In genomic region chr12:112285600-112286401, GRCh38 we compare ENCODE assay signal across 1 cellular context.
TF ChIP-seq lines count a peak whose summit lies in the region.

No MANE protein-coding gene starts in this region.

TF ChIP-seq in HepG2, 621 proteins besides CTCF, POLR2A, EP300 and RAD21 (continued from another document and continues in another):
- TF ChIP-seq AKNA (CRISPR knock-in tag; IDR thresholded peaks at IDR 0.05; ENCODE audit: borderline replicate concordance) (no peak), NR2F2 (IDR thresholded peaks at IDR 0.05; ENCODE audit: borderline replicate concordance, low read depth) (peak; percentile 70; the same call in 1 of the 2 replicates), ZNF747 (CRISPR knock-in tag; IDR thresholded peaks at IDR 0.05; ENCODE audit: borderline replicate concordance) (no peak), MIER3 (CRISPR knock-in tag; IDR thresholded peaks at IDR 0.05; ENCODE audit: borderline replicate concordance) (no peak), ZNF556 (CRISPR knock-in tag; IDR thresholded peaks at IDR 0.05; ENCODE audit: borderline replicate concordance) (no peak), ATF7 (IDR thresholded peaks at IDR 0.05) (peak; percentile 51; the same call in 1 of the 2 replicates), ATF7 (CRISPR knock-in tag; IDR thresholded peaks at IDR 0.05) (no peak), ZNF24 (IDR thresholded peaks at IDR 0.05) (no peak), SOX6 (IDR thresholded peaks at IDR 0.05) (no peak), SOX6 (CRISPR knock-in tag; IDR thresholded peaks at IDR 0.05) (peak; percentile 98), ETS1 (CRISPR knock-in tag; IDR thresholded peaks at IDR 0.05) (no peak), TERF1 (CRISPR knock-in tag; IDR thresholded peaks at IDR 0.05) (no peak), ZNF546 (CRISPR knock-in tag; conservative IDR thresholded peaks at IDR 0.05) (no peak), HOXA5 (CRISPR knock-in tag; IDR thresholded peaks at IDR 0.05) (peak; percentile 63; the same call in 1 of the 2 replicates), HOXD1 (CRISPR knock-in tag; IDR thresholded peaks at IDR 0.05) (0 out of 2 replicates have a peak, but pooled peaks have one; percentile 58), PAF1 (CRISPR knock-in tag; IDR thresholded peaks at IDR 0.05) (no peak), ZNF816 (CRISPR knock-in tag; IDR thresholded peaks at IDR 0.05; ENCODE audit: borderline replicate concordance) (no peak), TCF7 (IDR thresholded peaks at IDR 0.05; ENCODE audit: low read depth) (peak; percentile 95), TAF1 (CRISPR knock-in tag; IDR thresholded peaks at IDR 0.05) (no peak), ZNF512 (CRISPR knock-in tag; IDR thresholded peaks at IDR 0.05) (no peak), PAXIP1 (CRISPR knock-in tag; conservative IDR thresholded peaks at IDR 0.05) (peak; percentile 76), TMF1 (CRISPR knock-in tag; IDR thresholded peaks at IDR 0.05; ENCODE audit: low read depth) (no peak), MIER2 (CRISPR knock-in tag; IDR thresholded peaks at IDR 0.05) (0 out of 2 replicates have a peak, but pooled peaks have one; percentile 28), ZEB1 (IDR thresholded peaks at IDR 0.05; ENCODE audit: insufficient replicate concordance, low read depth) (no peak), GATAD1 (CRISPR knock-in tag; IDR thresholded peaks at IDR 0.05) (0 out of 2 replicates have a peak, but pooled peaks have one; percentile 26), TEAD3 (CRISPR knock-in tag; optimal IDR thresholded peaks at IDR 0.05; ENCODE audit: borderline replicate concordance) (no peak), ZNF337 (CRISPR knock-in tag; IDR thresholded peaks at IDR 0.05; ENCODE audit: borderline replicate concordance, low read depth) (no peak), ZNF703 (CRISPR knock-in tag; IDR thresholded peaks at IDR 0.05; ENCODE audit: borderline replicate concordance) (peak; percentile 56; the same call in 1 of the 2 replicates), SP5 (CRISPR knock-in tag; IDR thresholded peaks at IDR 0.05; ENCODE audit: borderline replicate concordance, low read depth) (peak; percentile 62; the same call in 1 of the 2 replicates), DNMT3B (CRISPR knock-in tag; conservative IDR thresholded peaks at IDR 0.05) (0 out of 2 replicates have a peak, but pooled peaks have one; percentile 46), REXO4 (CRISPR knock-in tag; IDR thresholded peaks at IDR 0.05; ENCODE audit: borderline replicate concordance) (no peak), FIP1L1 (IDR thresholded peaks at IDR 0.05; ENCODE audit: borderline replicate concordance, insufficient read depth, low read depth, low read length) (no peak), RCOR2 (CRISPR knock-in tag; IDR thresholded peaks at IDR 0.05) (peak; percentile 93), MZF1 (CRISPR knock-in tag; IDR thresholded peaks at IDR 0.05; ENCODE audit: borderline replicate concordance) (no peak), ZBTB1 (CRISPR knock-in tag; IDR thresholded peaks at IDR 0.05; ENCODE audit: borderline replicate concordance) (no peak), NFYB (CRISPR knock-in tag; IDR thresholded peaks at IDR 0.05) (no peak), SALL1 (CRISPR knock-in tag; IDR thresholded peaks at IDR 0.05) (no peak; the same call in 1 of the 2 replicates), ARID3A (IDR thresholded peaks at IDR 0.05; ENCODE audit: low read depth, low read length) (peak; percentile 97), NONO (IDR thresholded peaks at IDR 0.05) (no peak), NONO (CRISPR knock-in tag; conservative IDR thresholded peaks at IDR 0.05) (0 out of 2 replicates have a peak, but pooled peaks have one; percentile 37), FOXO1 (CRISPR knock-in tag; IDR thresholded peaks at IDR 0.05) (0 out of 2 replicates have a peak, but pooled peaks have one; percentile 17), JUN (CRISPR knock-in tag; IDR thresholded peaks at IDR 0.05) (no peak), NFKBIZ (CRISPR knock-in tag; IDR thresholded peaks at IDR 0.05) (0 out of 2 replicates have a peak, but pooled peaks have one; percentile 51), NBN (conservative IDR thresholded peaks at IDR 0.05) (0 out of 2 replicates have a peak, but pooled peaks have one; percentile 26), ZKSCAN8 (CRISPR knock-in tag; IDR thresholded peaks at IDR 0.05; ENCODE audit: borderline replicate concordance) (peak; percentile 63; the same call in 1 of the 2 replicates), ZNF674 (CRISPR knock-in tag; IDR thresholded peaks at IDR 0.05; ENCODE audit: low read depth) (no peak), ETV5 (CRISPR knock-in tag; IDR thresholded peaks at IDR 0.05; ENCODE audit: borderline replicate concordance) (no peak), ZNF251 (CRISPR knock-in tag; IDR thresholded peaks at IDR 0.05) (no peak)
- TF ChIP-seq, protein P1, sequence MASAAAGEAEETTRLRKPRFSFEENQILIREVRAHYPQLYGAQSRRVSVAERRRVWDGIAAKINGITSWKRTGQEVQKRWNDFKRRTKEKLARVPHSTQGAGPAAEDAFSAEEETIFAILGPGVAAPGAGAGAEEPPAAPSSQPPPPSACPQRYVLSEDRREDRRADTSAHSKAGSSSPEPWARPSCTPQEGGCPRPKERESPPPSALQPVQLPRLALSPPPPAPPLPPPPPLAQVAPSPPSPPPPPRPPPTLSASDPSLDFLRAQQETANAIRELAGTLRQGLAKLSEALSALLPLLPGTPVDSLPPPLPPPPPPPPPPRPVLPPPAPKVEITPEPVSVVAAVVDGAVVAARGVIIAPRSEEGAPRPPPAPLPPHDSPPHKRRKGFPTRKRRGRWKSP (CRISPR knock-in tag; IDR thresholded peaks at IDR 0.05), result peak; percentile 23; the same call in 1 of the 2 replicates
- TF ChIP-seq, protein P2, sequence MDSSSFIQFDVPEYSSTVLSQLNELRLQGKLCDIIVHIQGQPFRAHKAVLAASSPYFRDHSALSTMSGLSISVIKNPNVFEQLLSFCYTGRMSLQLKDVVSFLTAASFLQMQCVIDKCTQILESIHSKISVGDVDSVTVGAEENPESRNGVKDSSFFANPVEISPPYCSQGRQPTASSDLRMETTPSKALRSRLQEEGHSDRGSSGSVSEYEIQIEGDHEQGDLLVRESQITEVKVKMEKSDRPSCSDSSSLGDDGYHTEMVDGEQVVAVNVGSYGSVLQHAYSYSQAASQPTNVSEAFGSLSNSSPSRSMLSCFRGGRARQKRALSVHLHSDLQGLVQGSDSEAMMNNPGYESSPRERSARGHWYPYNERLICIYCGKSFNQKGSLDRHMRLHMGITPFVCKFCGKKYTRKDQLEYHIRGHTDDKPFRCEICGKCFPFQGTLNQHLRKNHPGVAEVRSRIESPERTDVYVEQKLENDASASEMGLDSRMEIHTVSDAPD (CRISPR knock-in tag; IDR thresholded peaks at IDR 0.05), result 0 out of 2 replicates have a peak, but pooled peaks have one; percentile 53
- TF ChIP-seq, protein P3, sequence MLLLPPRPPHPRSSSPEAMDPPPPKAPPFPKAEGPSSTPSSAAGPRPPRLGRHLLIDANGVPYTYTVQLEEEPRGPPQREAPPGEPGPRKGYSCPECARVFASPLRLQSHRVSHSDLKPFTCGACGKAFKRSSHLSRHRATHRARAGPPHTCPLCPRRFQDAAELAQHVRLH (CRISPR knock-in tag; IDR thresholded peaks at IDR 0.05; ENCODE audit: borderline replicate concordance, low read depth), result no peak
